In the genomic region with DNA sequence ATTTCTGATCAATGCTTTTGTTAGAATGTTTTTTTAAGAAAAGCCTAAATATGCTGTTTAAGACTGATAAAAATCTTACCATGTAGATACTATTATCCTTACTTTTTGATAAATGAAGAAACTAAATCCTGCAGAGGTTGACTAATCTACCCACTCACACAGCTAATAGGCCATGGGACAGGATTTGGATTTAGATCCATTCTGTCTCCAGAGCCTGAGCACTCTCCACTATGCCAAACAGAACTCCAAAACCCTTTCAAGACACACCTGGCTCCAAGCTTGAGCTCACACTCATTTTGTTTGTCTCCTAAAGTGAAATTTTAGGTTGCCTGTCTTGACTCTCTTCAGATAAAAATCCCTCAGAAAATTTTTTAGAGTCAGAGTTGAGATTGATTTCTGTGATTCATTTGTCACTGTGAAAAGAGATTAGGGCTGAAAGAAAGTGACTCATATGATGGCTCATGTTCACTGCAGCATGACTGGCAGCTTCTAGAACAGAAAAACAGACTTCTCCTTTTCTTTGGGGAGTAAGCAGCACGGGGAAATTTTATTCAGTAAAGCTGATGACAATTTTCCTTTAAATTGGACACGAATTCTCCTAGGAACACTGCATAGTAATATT, we compare ENCODE assay signal across 8 cellular contexts.
DNase-seq lines count a peak whose midpoint lies in the region; ATAC-seq and TF ChIP-seq lines count a peak whose summit lies in the region.

No MANE protein-coding gene starts in this region.

- CTCF ChIA-PET in activated CD4-positive, alpha-beta memory T cell treated with anti-CD3 and anti-CD28 coated beads for 36 hours (lab: Charles Lee) = no interaction called here

- DNase-seq in NCI-H446 treated with DMSO at 0.1 percent for 48 hours (lab: John Stamatoyannopoulos, UW) (peak; percentile 55), fibroblast of villous mesenchyme (ENCODE audit: low read depth) (peak; percentile 6), NCI-H1105 (lab: John Stamatoyannopoulos, UW) (no peak), DMS114 treated with DMSO at 0.1 percent for 48 hours (lab: John Stamatoyannopoulos, UW; ENCODE audit: unreplicated experiment) (no peak)
- no peak for DNase-seq in stimulated activated CD4-positive, alpha-beta T cell treated with anti-CD3 and anti-CD28 coated beads, Interleukin-4, amount 100 ng/mL, for 1 hour
- no peak for DNase-seq in activated CD4-positive, alpha-beta memory T cell treated with anti-CD3 and anti-CD28 coated beads for 36 hours

- intact Hi-C loops in activated CD4-positive, alpha-beta memory T cell treated with anti-CD3 and anti-CD28 coated beads for 36 hours (cut with micrococcal nuclease) = no loop called here

- no peak overlapping the region for H3K27ac Mint-ChIP-seq in activated CD4-positive, alpha-beta memory T cell treated with anti-CD3 and anti-CD28 coated beads for 36 hours

- no peak overlapping the region for H3K4me3 Mint-ChIP-seq in activated CD4-positive, alpha-beta memory T cell treated with anti-CD3 and anti-CD28 coated beads for 36 hours

- H3K27me3 Mint-ChIP-seq in activated CD4-positive, alpha-beta memory T cell treated with anti-CD3 and anti-CD28 coated beads for 36 hours = no peaks in the 10 kb centered on the region

- H3K36me3 Mint-ChIP-seq in activated CD4-positive, alpha-beta memory T cell treated with anti-CD3 and anti-CD28 coated beads for 36 hours = no peaks in the 10 kb centered on the region

- no peaks in the 10 kb centered on the region for H3K4me1 Mint-ChIP-seq in activated CD4-positive, alpha-beta memory T cell treated with anti-CD3 and anti-CD28 coated beads for 36 hours (ENCODE audit: low read depth)

- no peaks in the 10 kb centered on the region for H3K9me3 Mint-ChIP-seq in activated CD4-positive, alpha-beta memory T cell treated with anti-CD3 and anti-CD28 coated beads for 36 hours

- POLR2A ChIA-PET in activated CD4-positive, alpha-beta memory T cell treated with anti-CD3 and anti-CD28 coated beads for 36 hours (lab: Charles Lee) = no interaction called here

- ATAC-seq in GM18868 (IDR thresholded peaks at IDR 0.05; ENCODE audit: unreplicated experiment) (peak; percentile 100), HG02678 (IDR thresholded peaks at IDR 0.05; ENCODE audit: unreplicated experiment) (peak; percentile 81)

- no peak for TF ChIP-seq CTCF in fibroblast of villous mesenchyme (IDR thresholded peaks at IDR 0.05; ENCODE audit: insufficient read depth, low read depth, low read length)

- no peak overlapping the region for H3K4me3 ChIP-seq in fibroblast of villous mesenchyme (ENCODE audit: low read depth, low read length)

Comparison
In these comparisons a context has a peak if more than half of its experiments do, and no peak if none do; other contexts are left out.
1. DNase-seq: peak in NCI-H446 treated with DMSO at 0.1 percent for 48 hours (single experiment) and fibroblast of villous mesenchyme (single experiment); none in NCI-H1105 (single experiment), DMS114 treated with DMSO at 0.1 percent for 48 hours (single experiment), stimulated activated CD4-positive, alpha-beta T cell treated with anti-CD3 and anti-CD28 coated beads, Interleukin-4, amount 100 ng/mL, for 1 hour (single experiment) and activated CD4-positive, alpha-beta memory T cell treated with anti-CD3 and anti-CD28 coated beads for 36 hours (single experiment).